15 cellular contexts compared by ENCODE assay signal in the genomic region with DNA sequence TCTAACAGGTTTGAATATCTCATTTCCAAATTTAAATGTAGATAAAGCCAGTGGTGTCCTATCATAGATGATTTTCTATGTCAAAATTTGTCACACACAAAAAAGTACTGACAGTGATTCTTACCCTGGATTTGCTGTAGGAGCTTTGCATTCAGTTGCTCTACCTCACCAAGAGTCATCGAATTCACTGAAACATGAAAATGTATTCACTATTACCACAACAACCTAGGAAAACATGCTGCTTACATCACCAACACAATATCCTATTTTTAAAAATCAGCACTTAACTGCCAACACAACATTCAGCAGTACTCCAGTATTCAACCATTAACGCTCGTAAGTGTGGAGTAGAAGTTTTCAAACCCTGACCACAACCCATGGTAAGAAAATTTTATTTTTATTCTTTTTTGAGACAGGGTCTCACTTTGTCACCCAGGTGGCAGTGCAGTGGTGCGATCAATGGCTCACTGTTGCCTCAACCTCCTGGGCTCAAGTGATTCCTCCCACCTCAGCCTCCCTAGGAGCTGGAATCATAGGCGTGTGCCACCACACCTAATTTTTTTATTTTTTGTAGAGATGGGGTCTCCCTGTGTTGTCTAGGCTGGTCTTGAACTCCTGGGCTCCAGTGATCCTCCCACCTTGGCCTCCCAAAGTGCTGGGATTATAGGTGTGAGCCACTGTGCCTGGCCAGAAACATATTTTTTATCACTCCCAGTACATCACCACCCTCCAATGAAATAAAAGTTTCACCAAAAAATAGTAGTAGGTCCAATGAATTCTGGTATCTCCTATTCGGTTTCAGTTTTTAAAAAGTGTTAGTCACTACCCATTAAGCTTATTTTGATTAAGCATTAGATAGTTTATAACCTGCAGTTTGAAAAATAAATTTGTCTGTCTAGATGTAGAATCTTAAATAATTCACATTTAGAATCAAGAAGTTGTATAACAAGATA. TPM values are rescaled to one million over a fixed set of nuclear protein-coding genes. Genes with fewer than 3 reads are reported as not detected.
DNase-seq lines count a peak whose midpoint lies in the region; ATAC-seq and TF ChIP-seq lines count a peak whose summit lies in the region.
"Had no signal": no experiment of that assay in that cellular context is flagged by ENCODE, and none has a peak within 500 bp of the region (broad histone marks: within the 10 kb centered on the region; RNA-seq: fewer than 3 reads in every experiment).

No MANE protein-coding gene starts in this region.

- peak overlapping the region; percentile 89 for H3K27ac Mint-ChIP-seq in activated naive CD4-positive, alpha-beta T cell treated with anti-CD3 and anti-CD28 coated beads for 36 hours
- peak overlapping the region; percentile 39 for H3K27ac Mint-ChIP-seq in activated CD4-positive, alpha-beta memory T cell treated with anti-CD3 and anti-CD28 coated beads for 36 hours

- peaks cover 32% of the 10 kb centered on the region for H3K36me3 Mint-ChIP-seq in activated naive CD4-positive, alpha-beta T cell treated with anti-CD3 and anti-CD28 coated beads for 36 hours (ENCODE audit: low read depth)
- H3K36me3 Mint-ChIP-seq in activated CD4-positive, alpha-beta memory T cell treated with anti-CD3 and anti-CD28 coated beads for 36 hours = peaks cover 31% of the 10 kb centered on the region

- TF ChIP-seq CTCF in left lung (IDR thresholded peaks at IDR 0.05) (no peak), BE2C (IDR thresholded peaks at IDR 0.05; ENCODE audit: low read depth, low read length) (no peak)

- H3K9me3 ChIP-seq in left lung = no peaks in the 10 kb centered on the region
- H3K9me3 ChIP-seq in BE2C = no peaks in the 10 kb centered on the region
- H3K9me3 ChIP-seq: body of pancreas had no signal

- peaks cover 60% of the 10 kb centered on the region for H3K4me1 Mint-ChIP-seq in activated naive CD4-positive, alpha-beta T cell treated with anti-CD3 and anti-CD28 coated beads for 36 hours (ENCODE audit: low read depth)
- peaks cover 65% of the 10 kb centered on the region for H3K4me1 Mint-ChIP-seq in activated CD4-positive, alpha-beta memory T cell treated with anti-CD3 and anti-CD28 coated beads for 36 hours (ENCODE audit: low read depth)

- no peak for ATAC-seq in left lung
- ATAC-seq: body of pancreas had no signal

- no peaks in the 10 kb centered on the region for H3K9me3 Mint-ChIP-seq in activated naive CD4-positive, alpha-beta T cell treated with anti-CD3 and anti-CD28 coated beads for 36 hours
- no peaks in the 10 kb centered on the region for H3K9me3 Mint-ChIP-seq in activated CD4-positive, alpha-beta memory T cell treated with anti-CD3 and anti-CD28 coated beads for 36 hours

- H3K4me1 ChIP-seq in left lung = peaks cover 0 to 62% of the 10 kb centered on the region in 2 donors
- H3K4me1 ChIP-seq in urinary bladder (ENCODE audit: insufficient read depth) = no peaks in the 10 kb centered on the region
- H3K4me1 ChIP-seq in BE2C = peaks cover 24% of the 10 kb centered on the region
- H3K4me1 ChIP-seq: body of pancreas had no signal

- intact Hi-C loops in activated naive CD4-positive, alpha-beta T cell treated with anti-CD3 and anti-CD28 coated beads for 36 hours (cut with micrococcal nuclease) = no loop called here
- intact Hi-C loops in activated CD4-positive, alpha-beta memory T cell treated with anti-CD3 and anti-CD28 coated beads for 36 hours (cut with micrococcal nuclease) = loop anchor here (2.0 kb wide), 1 partner anchor 15 kb away; no protein-coding TSS in a partner anchor
- intact Hi-C loops in left lung (cut with DNase I) = no loop called here

- H3K27ac ChIP-seq in left lung (peak overlapping the region; percentile 28 to 79), urinary bladder (ENCODE audit: low read depth) (peak overlapping the region; percentile 18)
- H3K27ac ChIP-seq: body of pancreas had no signal

- H3K27me3 Mint-ChIP-seq in activated naive CD4-positive, alpha-beta T cell treated with anti-CD3 and anti-CD28 coated beads for 36 hours (ENCODE audit: low read depth) = no peaks in the 10 kb centered on the region
- no peaks in the 10 kb centered on the region for H3K27me3 Mint-ChIP-seq in activated CD4-positive, alpha-beta memory T cell treated with anti-CD3 and anti-CD28 coated beads for 36 hours

- H3K36me3 ChIP-seq in left lung (peaks cover 0 to 6% of the 10 kb centered on the region in 2 donors), urinary bladder (ENCODE audit: insufficient read depth) (no peaks in the 10 kb centered on the region), BE2C (peaks cover 19% of the 10 kb centered on the region)

- H3K4me3 ChIP-seq in left lung = no peak overlapping the region
- no peak overlapping the region for H3K4me3 ChIP-seq in urinary bladder (ENCODE audit: low read depth, low read length)
- H3K4me3 ChIP-seq in BE2C (ENCODE audit: low read depth, low read length) = no peak overlapping the region
- H3K4me3 ChIP-seq: body of pancreas had no signal

- H3K27me3 ChIP-seq in left lung (no peaks in the 10 kb centered on the region), BE2C (no peaks in the 10 kb centered on the region)
- H3K27me3 ChIP-seq: body of pancreas, dorsolateral prefrontal cortex had no signal

- H3K4me3 Mint-ChIP-seq in activated naive CD4-positive, alpha-beta T cell treated with anti-CD3 and anti-CD28 coated beads for 36 hours = peak overlapping the region; percentile 6
- peak overlapping the region; percentile 29 for H3K4me3 Mint-ChIP-seq in activated CD4-positive, alpha-beta memory T cell treated with anti-CD3 and anti-CD28 coated beads for 36 hours

- no peak for DNase-seq in activated naive CD4-positive, alpha-beta T cell treated with anti-CD3 and anti-CD28 coated beads for 36 hours
- no peak for DNase-seq in activated naive CD4-positive, alpha-beta T cell (lab: John Stamatoyannopoulos, UW)
- no peak for DNase-seq in activated CD4-positive, alpha-beta memory T cell treated with anti-CD3 and anti-CD28 coated beads for 36 hours
- DNase-seq in left lung (no peak), NCI-H187 treated with DMSO at 0.1 percent for 48 hours (lab: John Stamatoyannopoulos, UW) (no peak), NCI-H1417 treated with DMSO at 0.1 percent for 48 hours (lab: John Stamatoyannopoulos, UW) (no peak), BE2C (no peak)
- DNase-seq: activated CD8-positive, alpha-beta memory T cell treated with anti-CD3 and anti-CD28 coated beads, Interleukin-2, amount 50 U/mL, for 48 hours; body of pancreas; dorsolateral prefrontal cortex; NCI-H2081 treated with DMSO at 0.1 percent for 48 hours; nucleus accumbens; Right ventricle myocardium superior; substantia nigra had no signal

- 90% methylated on average over 6 of the region's 6 CpGs for WGBS in urinary bladder

- POLR2A ChIA-PET in activated CD4-positive, alpha-beta memory T cell treated with anti-CD3 and anti-CD28 coated beads for 36 hours (lab: Charles Lee) = interaction anchor here (0.6 to 1.2 kb wide), 3 partner anchors 9 to 466 kb away, joined by 3 to 4 read pairs (median 3); no protein-coding TSS in a partner anchor

- CTCF ChIA-PET in activated naive CD4-positive, alpha-beta T cell treated with anti-CD3 and anti-CD28 coated beads for 36 hours (lab: Charles Lee) = interaction anchor here (0.8 to 3.4 kb wide), 4 partner anchors 13 to 106 kb away, joined by 3 to 30 read pairs (median 5); no protein-coding TSS in a partner anchor
- CTCF ChIA-PET in activated CD4-positive, alpha-beta memory T cell treated with anti-CD3 and anti-CD28 coated beads for 36 hours (lab: Charles Lee) = interaction anchor here (0.8 to 1.6 kb wide), 5 partner anchors 14 to 107 kb away, joined by 3 to 6 read pairs (median 4); no protein-coding TSS in a partner anchor

RNA-seq across cellular contexts. Expression of a gene that starts 23.8 kb away (rescaled TPM):
- total RNA-seq in activated naive CD4-positive, alpha-beta T cell treated with anti-CD3 and anti-CD28 coated beads for 36 hours = 10 to 100 TPM; 25.6 to 25.8 TPM
- 10 to 100 TPM; 23.6 to 24.1 TPM for total RNA-seq in activated CD4-positive, alpha-beta memory T cell treated with anti-CD3 and anti-CD28 coated beads for 36 hours
- 10 to 100 TPM; 10.8 to 24.1 TPM for total RNA-seq in left lung
- 24.5 TPM for total RNA-seq in urinary bladder
- polyA plus RNA-seq in urinary bladder = 6.3 TPM
- polyA plus RNA-seq in BE2C (2012; ENCODE audit: insufficient read depth, insufficient read length, low read depth) = 8.2 TPM
